Comparison of ENCODE assay signal across 30 cellular contexts in the genomic region with DNA sequence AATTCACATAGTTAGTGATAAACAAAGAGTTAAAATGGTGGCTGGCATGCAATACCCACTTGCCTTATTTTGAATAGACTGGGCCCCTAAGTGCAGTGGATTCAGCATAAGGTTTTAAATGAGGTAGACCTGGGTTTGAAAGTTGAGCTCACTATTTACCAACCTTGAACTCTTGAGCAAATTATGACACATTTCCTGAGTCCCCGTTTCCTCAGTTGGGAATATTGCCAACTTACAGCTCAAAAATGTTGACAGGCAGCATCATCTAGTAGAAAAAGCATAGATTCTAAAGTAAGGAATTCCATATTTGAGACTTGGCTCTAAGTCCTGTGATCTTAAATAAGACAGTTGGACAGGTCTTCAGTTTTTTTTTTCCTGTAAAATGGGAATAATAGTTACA.
"Had no signal": no experiment of that assay in that cellular context is flagged by ENCODE, and none has a peak within 500 bp of the region (broad histone marks: within the 10 kb centered on the region; RNA-seq: fewer than 3 reads in every experiment).

No MANE protein-coding gene starts in this region.

- H3K27me3 ChIP-seq: adrenal gland, body of pancreas, cardiac muscle cell, colonic mucosa had no signal

- H3K27ac ChIP-seq: adrenal gland, body of pancreas, cardiac muscle cell, colonic mucosa had no signal

- ATAC-seq: activated CD4-positive, alpha-beta T cell treated with anti-CD3 and anti-CD28 coated beads for 36 hours; activated CD8-positive, alpha-beta memory T cell treated with anti-CD3 and anti-CD28 coated beads, Interleukin-2, amount 10 ng/mL, durations not matched to agents 7 days and 5 days; activated CD8-positive, alpha-beta T cell treated with anti-CD3 and anti-CD28 coated beads, Interleukin-2, amount 10 ng/mL, durations not matched to agents 7 days and 5 days; activated naive CD8-positive, alpha-beta T cell treated with anti-CD3 and anti-CD28 coated beads, Interleukin-2, amount 50 U/mL, for 24 hours; body of pancreas; esophagus mucosa had no signal

- DNase-seq: activated CD4-positive, alpha-beta memory T cell treated with anti-CD3 and anti-CD28 coated beads for 36 hours; activated CD4-positive, alpha-beta T cell treated with anti-CD3 and anti-CD28 coated beads for 36 hours; activated CD4-positive, alpha-beta T cell treated with anti-CD3 and anti-CD28 coated beads, Interleukin-2, amount 10 ng/mL, durations not matched to agents 24 days and 14 days; activated CD4-positive, CD25-positive, alpha-beta regulatory T cell; activated CD4-positive, CD25-positive, alpha-beta regulatory T cell treated with anti-CD3 and anti-CD28 coated beads, Interleukin-2, amount 50 U/mL, for 72 hours; activated CD8-positive, alpha-beta memory T cell treated with anti-CD3 and anti-CD28 coated beads, Interleukin-2, amount 10 ng/mL, durations not matched to agents 7 days and 5 days; activated CD8-positive, alpha-beta memory T cell treated with anti-CD3 and anti-CD28 coated beads, Interleukin-2, amount 50 U/mL, for 4 hours; activated CD8-positive, alpha-beta T cell treated with anti-CD3 and anti-CD28 coated beads, Interleukin-2, amount 10 ng/mL, durations not matched to agents 7 days and 5 days; activated effector memory CD4-positive, alpha-beta T cell treated with anti-CD3 and anti-CD28 coated beads, Interleukin-2, amount 50 U/mL, for 16 hours; activated naive CD4-positive, alpha-beta T cell treated with anti-CD3 and anti-CD28 coated beads for 36 hours; activated naive CD8-positive, alpha-beta T cell treated with anti-CD3 and anti-CD28 coated beads for 36 hours; activated naive CD8-positive, alpha-beta T cell treated with anti-CD3 and anti-CD28 coated beads, Interleukin-2, amount 50 U/mL, for 24 hours; activated T-cell treated with anti-CD3 and anti-CD28 coated beads, Interleukin-2, amount 50 U/mL, for 1 hour; activated T-cell treated with anti-CD3 and anti-CD28 coated beads, Interleukin-2, amount 50 U/mL, for 48 hours; adrenal gland; amygdala; aorta; body of pancreas; central memory CD4-positive, alpha-beta T cell; cerebellar nuclear complex; colonic mucosa; effector CD8-positive, alpha-beta T cell; foreskin fibroblast; head of caudate nucleus; T-helper 2 cell had no signal

- H3K36me3 ChIP-seq: adrenal gland, cardiac muscle cell, colonic mucosa had no signal

- H3K4me3 ChIP-seq: adrenal gland, body of pancreas, cardiac muscle cell, colonic mucosa had no signal

- H3K4me1 ChIP-seq: adrenal gland, body of pancreas, colonic mucosa had no signal

- FAIRE-seq: endometrium, endothelial cell of umbilical vein, frontal cortex had no signal

- H3K9me3 ChIP-seq: adrenal gland, body of pancreas, colonic mucosa had no signal
